Comparison of ENCODE assay signal across 8 cellular contexts in genomic region chr21:27872411-27872810, GRCh38.
DNase-seq lines count a peak whose midpoint lies in the region; TF ChIP-seq lines count a peak whose summit lies in the region.
"Not testable (repeated sequence)": the region's sequence is repeated elsewhere in the genome, so short reads cannot be mapped to it uniquely, and the experiment has no call there.

No MANE protein-coding gene starts in this region.

- not testable (repeated sequence) for TF ChIP-seq POLR2A in prostate gland (IDR thresholded peaks at IDR 0.05)

- H3K9me3 ChIP-seq in prostate gland: not testable (repeated sequence)

- 36% methylated on average over 2 of the region's 2 CpGs for WGBS in prostate gland

- H3K36me3 ChIP-seq in prostate gland: not testable (repeated sequence)

- H3K27me3 ChIP-seq in prostate gland (replicated peaks; ENCODE audit: insufficient read depth): not testable (repeated sequence)

- DNase-seq in DMS53 (lab: John Stamatoyannopoulos, UW) (peak; percentile 20), HPDE6-E6E7 (ENCODE audit: extremely low spot score) (peak; percentile 0), M059J (ENCODE audit: low read depth) (peak; percentile 22), amniotic epithelial cell (ENCODE audit: low read depth) (peak; percentile 17), epithelial cell of esophagus (ENCODE audit: low read depth) (peak; percentile 94), foreskin fibroblast (peak; percentile 13 to 32), prostate gland (ENCODE audit: low spot score) (peak; percentile 52), ureter (ENCODE audit: low spot score) (peak; percentile 45)

- TF ChIP-seq CTCF in epithelial cell of esophagus (IDR thresholded peaks at IDR 0.05; ENCODE audit: insufficient read depth, low read depth, low read length, missing control alignments); foreskin fibroblast (IDR thresholded peaks at IDR 0.05; ENCODE audit: low read depth, low read length); prostate gland (IDR thresholded peaks at IDR 0.05): not testable (repeated sequence)

- H3K4me3 ChIP-seq in epithelial cell of esophagus (ENCODE audit: low read length); foreskin fibroblast (ENCODE audit: low read depth in 1 of 2, low read length in 2 of 2); prostate gland: not testable (repeated sequence)

- intact Hi-C loops in prostate gland (cut with DNase I): not testable (repeated sequence)

- H3K4me1 ChIP-seq in prostate gland (replicated peaks): not testable (repeated sequence)

- H3K27ac ChIP-seq in prostate gland: not testable (repeated sequence)

Comparison
In these comparisons a context has a peak if more than half of its experiments do, and no peak if none do; other contexts are left out.
1. DNase-seq: peak in every context shown above with its lines; median percentile 94 in epithelial cell of esophagus; 52 in prostate gland; 45 in ureter; 22 in foreskin fibroblast; 22 in M059J; 20 in DMS53; 17 in amniotic epithelial cell; 0 in HPDE6-E6E7.